In the genomic region with DNA sequence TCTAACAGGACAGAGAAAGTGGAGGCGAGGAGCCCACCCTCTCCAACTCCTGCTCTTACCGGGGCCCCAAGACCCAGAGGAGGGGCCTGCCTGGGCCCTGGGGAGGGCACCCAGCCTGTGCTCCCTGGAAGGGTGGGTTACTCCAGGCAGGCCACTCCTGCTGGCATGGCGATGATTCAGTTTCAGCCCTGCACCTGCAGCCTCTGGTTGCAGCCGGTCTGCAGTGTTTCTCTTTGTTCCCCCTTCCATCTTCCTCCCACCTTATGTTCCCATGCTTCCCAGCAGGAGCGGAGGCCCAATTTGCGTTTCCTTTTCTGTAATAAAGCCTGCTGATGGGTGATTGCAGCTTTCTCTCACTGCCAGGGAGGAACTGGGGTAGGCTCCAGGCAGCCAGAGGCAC, we compare ENCODE assay signal across 25 cellular contexts. TPM values are rescaled to one million over a fixed set of nuclear protein-coding genes. Genes with fewer than 3 reads are reported as not detected.
DNase-seq lines count a peak whose midpoint lies in the region; TF ChIP-seq lines count a peak whose summit lies in the region.
"Had no signal": no experiment of that assay in that cellular context is flagged by ENCODE, and none has a peak within 500 bp of the region (broad histone marks: within the 10 kb centered on the region; RNA-seq: fewer than 3 reads in every experiment).

No MANE protein-coding gene starts in this region.

- no TSS peak for BruUV-seq in Calu3 (replicated peaks; lab: Mats Ljungman, UMichigan)

- TF ChIP-seq CTCF in NB4 (IDR thresholded peaks at IDR 0.05; ENCODE audit: low read depth, low read length) (no peak), glutamatergic neuron (IDR thresholded peaks at IDR 0.05; ENCODE audit: partially characterized antibody, unreplicated experiment) (no peak), Calu3 (IDR thresholded peaks at IDR 0.05; ENCODE audit: unreplicated experiment) (no peak)

- H3K9me3 Mint-ChIP-seq in glutamatergic neuron (ENCODE audit: unreplicated experiment) (peaks cover 6% of the 10 kb centered on the region), Calu3 (ENCODE audit: low read depth, unreplicated experiment) (no peaks in the 10 kb centered on the region)
- H3K9me3 Mint-ChIP-seq: activated naive CD4-positive, alpha-beta T cell treated with anti-CD3 and anti-CD28 coated beads, Interleukin-2, amount 10 ng/mL, durations not matched to agents 7 days and 5 days; T-helper 1 cell treated with Interleukin-12 subunit alpha and Interleukin-12 subunit beta and Interleukin-4 antibody, amounts not matched to agents 30 μg/mL and 1 μg/mL, for 36 hours had no signal

- peaks cover 24% of the 10 kb centered on the region for H3K4me1 Mint-ChIP-seq in glutamatergic neuron (ENCODE audit: low read depth, unreplicated experiment)
- H3K4me1 Mint-ChIP-seq in Calu3 (ENCODE audit: low read depth, unreplicated experiment), result no peaks in the 10 kb centered on the region
- H3K4me1 Mint-ChIP-seq: activated naive CD4-positive, alpha-beta T cell treated with anti-CD3 and anti-CD28 coated beads, Interleukin-2, amount 10 ng/mL, durations not matched to agents 7 days and 5 days had no signal

- peak overlapping the region; percentile 38 for H3K27ac Mint-ChIP-seq in glutamatergic neuron (ENCODE audit: unreplicated experiment)
- H3K27ac Mint-ChIP-seq in Calu3 (ENCODE audit: unreplicated experiment), result no peak overlapping the region
- H3K27ac Mint-ChIP-seq: activated naive CD4-positive, alpha-beta T cell treated with anti-CD3 and anti-CD28 coated beads, Interleukin-2, amount 10 ng/mL, durations not matched to agents 7 days and 5 days; B cell; T-helper 1 cell treated with Interleukin-12 subunit alpha and Interleukin-12 subunit beta and Interleukin-4 antibody, amounts not matched to agents 30 μg/mL and 1 μg/mL, for 36 hours had no signal

- CTCF ChIA-PET in Calu3 (lab: Charles Lee), result no interaction called here

- H3K36me3 Mint-ChIP-seq in glutamatergic neuron (ENCODE audit: unreplicated experiment), result no peaks in the 10 kb centered on the region
- H3K36me3 Mint-ChIP-seq in Calu3 (ENCODE audit: insufficient read depth, unreplicated experiment), result no peaks in the 10 kb centered on the region
- H3K36me3 Mint-ChIP-seq: activated naive CD4-positive, alpha-beta T cell treated with anti-CD3 and anti-CD28 coated beads, Interleukin-2, amount 10 ng/mL, durations not matched to agents 7 days and 5 days had no signal

- TF ChIP-seq POLR2A in NB4 (IDR thresholded peaks at IDR 0.05; ENCODE audit: extremely low read depth, insufficient read length), result no peak

- DNase-seq in DMS 273 (lab: John Stamatoyannopoulos, UW; ENCODE audit: unreplicated experiment), result peak; percentile 46
- peak; percentile 28 for DNase-seq in NB4 (ENCODE audit: low read depth)
- no peak for DNase-seq in glutamatergic neuron
- no peak for DNase-seq in Calu3
- no peak for DNase-seq in activated T-cell treated with anti-CD3 and anti-CD28 coated beads for 4 hours
- no peak for DNase-seq in cerebellar nuclear complex (lab: John Stamatoyannopoulos, UW)
- DNase-seq: ACHN; activated CD4-positive, alpha-beta T cell treated with anti-CD3 and anti-CD28 coated beads, Interleukin-2, amount 50 U/mL, for 48 hours; activated CD8-positive, alpha-beta memory T cell treated with anti-CD3 and anti-CD28 coated beads, Interleukin-2, amount 50 U/mL, for 4 hours; activated naive CD4-positive, alpha-beta T cell treated with anti-CD3 and anti-CD28 coated beads, Interleukin-2, amount 10 ng/mL, durations not matched to agents 7 days and 5 days; brain microvascular endothelial cell; effector CD4-positive, alpha-beta T cell; Kasumi-1; NCI-H1694; NCI-H748 treated with DMSO at 0.1 percent for 48 hours; occipital lobe; Right ventricle myocardium superior; stimulated activated CD4-positive, alpha-beta T cell treated with anti-CD3 and anti-CD28 coated beads, Interleukin-4, amount 100 ng/mL, for 24 hours had no signal

- peaks cover 26% of the 10 kb centered on the region for H3K4me1 ChIP-seq in neuron (ENCODE audit: insufficient read depth, low read length)
- H3K4me1 ChIP-seq: HAP-1 had no signal

- intact Hi-C loops in Calu3 (cut with micrococcal nuclease; ENCODE audit: unreplicated experiment), result no loop called here

- no peaks in the 10 kb centered on the region for H3K27me3 ChIP-seq in neuron (ENCODE audit: insufficient read depth, low read length)
- H3K27me3 ChIP-seq: brain microvascular endothelial cell, gastroesophageal sphincter, hepatocyte, tibial artery had no signal

- H3K4me3 ChIP-seq in NB4 (ENCODE audit: low read depth, low read length) (no peak overlapping the region), neuron (ENCODE audit: low read length) (no peak overlapping the region)
- H3K4me3 ChIP-seq: gastroesophageal sphincter, HAP-1, hepatocyte, tibial artery had no signal

- H3K4me3 Mint-ChIP-seq in glutamatergic neuron (ENCODE audit: unreplicated experiment), result peak overlapping the region; percentile 54
- H3K4me3 Mint-ChIP-seq in Calu3 (ENCODE audit: low read depth, unreplicated experiment), result no peak overlapping the region
- H3K4me3 Mint-ChIP-seq: activated naive CD4-positive, alpha-beta T cell treated with anti-CD3 and anti-CD28 coated beads, Interleukin-2, amount 10 ng/mL, durations not matched to agents 7 days and 5 days; B cell; T-helper 1 cell treated with Interleukin-12 subunit alpha and Interleukin-12 subunit beta and Interleukin-4 antibody, amounts not matched to agents 30 μg/mL and 1 μg/mL, for 36 hours had no signal

- H2AFZ ChIP-seq in neuron (ENCODE audit: low read depth, low read length), result peak overlapping the region; percentile 70
- H2AFZ ChIP-seq: hepatocyte had no signal

- peaks cover 6% of the 10 kb centered on the region for H3K27me3 Mint-ChIP-seq in glutamatergic neuron (ENCODE audit: unreplicated experiment)
- H3K27me3 Mint-ChIP-seq in Calu3 (ENCODE audit: unreplicated experiment), result peaks cover 68% of the 10 kb centered on the region

- H3K36me3 ChIP-seq in neuron (ENCODE audit: insufficient read depth, low read length), result no peaks in the 10 kb centered on the region
- H3K36me3 ChIP-seq: brain microvascular endothelial cell, gastroesophageal sphincter, HAP-1, tibial artery had no signal

- no peaks in the 10 kb centered on the region for H3K9me3 ChIP-seq in neuron (ENCODE audit: low read length)
- H3K9me3 ChIP-seq: gastroesophageal sphincter, HAP-1, tibial artery had no signal

RNA-seq across cellular contexts. Expression of a gene that starts 53.2 kb away (rescaled TPM):
- total RNA-seq in glutamatergic neuron (ENCODE audit: unreplicated experiment) (199 TPM), Calu3 (2022) (4.9 and 9.1 TPM in 2 replicates)

Comparison
In these comparisons a context has a peak if more than half of its experiments do, and no peak if none do; other contexts are left out.
1. DNase-seq: peak in DMS 273 (single experiment) and NB4 (single experiment); none in glutamatergic neuron (single experiment), Calu3 (single experiment), activated T-cell treated with anti-CD3 and anti-CD28 coated beads for 4 hours (single experiment) and cerebellar nuclear complex (0 of 2).
2. RNA of a gene that starts 53.2 kb away (total RNA-seq): 199 TPM in glutamatergic neuron (single experiment); 4.9 to 9.1 TPM in Calu3; every median in the first group is over 10 times any median in the second.